Comparison of ENCODE assay signal across 8 cellular contexts in genomic region chr19:18086590-18087138, GRCh38. TPM values are rescaled to one million over a fixed set of nuclear protein-coding genes. Genes with fewer than 3 reads are reported as not detected.
A peak's percentile ranks its signal among the peaks of the same experiment; 100 is the strongest.
DNase-seq lines count a peak whose midpoint lies in the region; ATAC-seq and TF ChIP-seq lines count a peak whose summit lies in the region.

Gene IL12RB1, minus strand, starts transcription at chr19:18086934. Its CDS starts 111 bp downstream, at chr19:18086823.

- peak within 1 kb of the TSS; percentile 30 to 58 (median 46) for H3K27ac ChIP-seq in esophagus squamous epithelium

- TF ChIP-seq POLR2A in esophagus squamous epithelium (IDR thresholded peaks at IDR 0.05) = peak in 1 of 4 donors; percentile 26

- DNase-seq in GM19238 (ENCODE audit: insufficient read length, low spot score) (peak; percentile 62), esophagus squamous epithelium (lab: John Stamatoyannopoulos, UW) (no peak), NCI-H524 treated with DMSO at 0.1 percent for 48 hours (lab: John Stamatoyannopoulos, UW) (no peak), DMS114 treated with DMSO at 0.1 percent for 48 hours (lab: John Stamatoyannopoulos, UW; ENCODE audit: unreplicated experiment) (no peak), NCI-H2029 (lab: John Stamatoyannopoulos, UW) (no peak), pons (ENCODE audit: low spot score) (no peak)
- peak; percentile 13 for DNase-seq in stimulated activated CD8-positive, alpha-beta memory T cell treated with anti-CD3 and anti-CD28 coated beads, Interleukin-12 subunit alpha, Interleukin-12 subunit beta, amount 100 ng/mL, for 4 hours (ENCODE audit: low read depth)

- TF ChIP-seq CTCF in esophagus squamous epithelium (IDR thresholded peaks at IDR 0.05) = no peak

- H3K9me3 ChIP-seq in esophagus squamous epithelium = no peaks in the 10 kb centered on the region

- peak within 1 kb of the TSS in 3 of 4 donors; percentile 30 to 62 (median 35) for H3K4me3 ChIP-seq in esophagus squamous epithelium

- no peaks in the 10 kb centered on the region for H3K36me3 ChIP-seq in esophagus squamous epithelium

- WGBS in esophagus squamous epithelium, 2 donors = 34 to 38% methylated on average over 8 to 12 of the region's 12 CpGs

- H3K4me1 ChIP-seq in esophagus squamous epithelium = peaks cover 0 to 31% (median 13%) of the 10 kb centered on the region in 3 donors

- intact Hi-C loops in esophagus squamous epithelium (cut with DNase I) = no loop called here

- no peaks in the 10 kb centered on the region for H3K27me3 ChIP-seq in esophagus squamous epithelium

- peak; percentile 65 to 73 for ATAC-seq in activated CD4-positive, CD25-positive, alpha-beta regulatory T cell treated with anti-CD3 and anti-CD28 coated beads, Interleukin-2, amount 50 U/mL, for 24 hours

RNA-seq across cellular contexts. Expression of gene IL12RB1, which starts in this region (rescaled TPM):
- total RNA-seq in esophagus squamous epithelium = 1 to 10 TPM; 1.1 to 2.3 (median 1.9) TPM

Comparison
In these comparisons a context has a peak if more than half of its experiments do, and no peak if none do; other contexts are left out.
1. DNase-seq: peak in GM19238 (single experiment) and stimulated activated CD8-positive, alpha-beta memory T cell treated with anti-CD3 and anti-CD28 coated beads, Interleukin-12 subunit alpha, Interleukin-12 subunit beta, amount 100 ng/mL, for 4 hours (single experiment); none in esophagus squamous epithelium (single experiment), NCI-H524 treated with DMSO at 0.1 percent for 48 hours (single experiment), DMS114 treated with DMSO at 0.1 percent for 48 hours (single experiment), NCI-H2029 (single experiment) and pons (single experiment).